9 cellular contexts compared by ENCODE assay signal in genomic region chr12:103312742-103313354, GRCh38.
"Had no signal": no experiment of that assay in that cellular context is flagged by ENCODE, and none has a peak within 500 bp of the region (broad histone marks: within the 10 kb centered on the region; RNA-seq: fewer than 3 reads in every experiment).

No MANE protein-coding gene starts in this region.

- H3K27me3 Mint-ChIP-seq: IgD-negative memory B cell had no signal

- H3K9me3 Mint-ChIP-seq: GM23338, H9 had no signal

- H3K27ac ChIP-seq: HL-60 had no signal

- H3K4me1 Mint-ChIP-seq: GM23338, H9 had no signal

- FAIRE-seq: H1, H54, HepG2 had no signal

- DNase-seq: H9, HCEC 1CT, KBM-7 had no signal

- H3K4me3 Mint-ChIP-seq: GM23338, H9, IgD-negative memory B cell had no signal

- H2AFZ ChIP-seq: GM23338 had no signal

- ATAC-seq: GM23338, HepG2 had no signal

- H3K4me2 ChIP-seq: GM23338 had no signal

- H3K27ac Mint-ChIP-seq: H9 had no signal

- H3K4me3 ChIP-seq: GM23338 had no signal
